14 cellular contexts compared by ENCODE assay signal in the genomic region with DNA sequence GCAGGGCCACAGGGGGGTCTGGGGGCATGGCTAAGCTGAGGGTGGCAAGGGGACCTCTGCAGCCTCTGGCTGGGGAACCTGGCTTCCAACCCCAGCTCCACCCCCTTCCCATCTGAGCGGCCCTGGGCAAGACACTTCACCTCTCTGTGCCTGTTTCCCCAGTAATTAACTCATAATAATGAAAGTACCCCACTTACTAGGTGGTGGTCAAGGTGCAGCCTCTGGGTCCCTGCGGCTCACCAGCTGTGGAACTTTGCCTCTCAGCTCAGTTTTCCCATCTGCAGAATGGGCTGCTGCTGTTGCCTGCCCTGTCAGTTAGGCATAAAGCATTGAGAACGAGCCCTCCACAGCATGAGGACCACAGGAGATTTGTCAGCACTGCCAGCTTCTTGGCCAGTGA. TPM values are rescaled to one million over a fixed set of nuclear protein-coding genes. Genes with fewer than 3 reads are reported as not detected.
"Had no signal": no experiment of that assay in that cellular context is flagged by ENCODE, and none has a peak within 500 bp of the region (broad histone marks: within the 10 kb centered on the region; RNA-seq: fewer than 3 reads in every experiment).

No MANE protein-coding gene starts in this region.

RNA-seq across cellular contexts. Expression of a gene that starts 51.8 kb away (rescaled TPM):
- total RNA-seq: activated B cell treated with CpG ODN at 0.5 μM for 24 hours; activated CD4-positive, alpha-beta memory T cell treated with anti-CD3 and anti-CD28 coated beads for 36 hours; activated CD4-positive, alpha-beta memory T cell treated with anti-CD3 and anti-CD28 coated beads, Interleukin-2, amount 10 ng/mL, durations not matched to agents 7 days and 5 days; activated CD4-positive, alpha-beta T cell treated with anti-CD3 and anti-CD28 coated beads for 36 hours; activated CD4-positive, alpha-beta T cell treated with anti-CD3 and anti-CD28 coated beads, Interleukin-2, amount 10 ng/mL, durations not matched to agents 24 days and 14 days; activated CD4-positive, alpha-beta T cell treated with anti-CD3 and anti-CD28 coated beads, Interleukin-2, amount 10 ng/mL, durations not matched to agents 7 days and 5 days; activated CD8-positive, alpha-beta memory T cell treated with anti-CD3 and anti-CD28 coated beads for 36 hours; activated CD8-positive, alpha-beta memory T cell treated with anti-CD3 and anti-CD28 coated beads, Interleukin-2, amount 10 ng/mL, durations not matched to agents 7 days and 5 days; activated CD8-positive, alpha-beta T cell treated with anti-CD3 and anti-CD28 coated beads for 36 hours; activated CD8-positive, alpha-beta T cell treated with anti-CD3 and anti-CD28 coated beads, Interleukin-2, amount 10 ng/mL, durations not matched to agents 7 days and 5 days; T-helper 1 cell treated with Interleukin-12 subunit alpha and Interleukin-12 subunit beta and Interleukin-4 antibody, amounts not matched to agents 30 ng/mL and 1 ng/mL, for 36 hours; T-helper 17 cell; T-helper 2 cell treated with Interferon-gamma antibody and Interleukin-4, amounts not matched to agents 100 ng/mL and 5 ng/mL, for 36 hours; WTC11 had no signal
